In the genomic region with DNA sequence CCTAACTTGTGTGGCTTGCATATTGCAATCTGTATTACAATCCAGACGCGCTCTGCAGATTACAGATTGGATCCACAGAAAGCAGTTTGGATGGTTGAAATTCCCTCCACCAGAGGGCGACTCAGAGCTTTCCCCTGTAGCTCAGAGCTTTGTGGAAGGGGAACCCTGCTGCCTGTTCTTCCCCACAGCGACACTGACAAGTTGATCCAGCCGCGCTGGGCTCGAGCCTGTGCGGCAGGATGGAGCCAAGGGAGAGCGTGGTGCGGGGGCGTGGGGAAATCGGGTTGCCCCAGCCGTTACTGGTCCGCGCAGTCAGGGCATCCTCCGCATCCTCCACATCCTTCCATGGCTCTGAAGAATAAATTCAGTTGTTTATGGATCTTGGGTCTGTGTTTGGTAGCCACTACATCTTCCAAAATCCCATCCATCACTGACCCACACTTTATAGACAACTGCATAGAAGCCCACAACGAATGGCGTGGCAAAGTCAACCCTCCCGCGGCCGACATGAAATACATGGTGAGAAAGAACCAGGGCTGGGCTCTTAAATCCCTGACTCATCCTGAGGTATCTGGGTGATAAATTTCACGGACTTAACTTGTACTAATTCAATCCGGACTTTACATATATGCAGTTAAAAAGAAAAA, we compare ENCODE assay signal across 8 cellular contexts. TPM values are rescaled to one million over a fixed set of nuclear protein-coding genes. Genes with fewer than 3 reads are reported as not detected.
DNase-seq lines count a peak whose midpoint lies in the region; ATAC-seq, FAIRE-seq and TF ChIP-seq lines count a peak whose summit lies in the region.

A gene with protein sequence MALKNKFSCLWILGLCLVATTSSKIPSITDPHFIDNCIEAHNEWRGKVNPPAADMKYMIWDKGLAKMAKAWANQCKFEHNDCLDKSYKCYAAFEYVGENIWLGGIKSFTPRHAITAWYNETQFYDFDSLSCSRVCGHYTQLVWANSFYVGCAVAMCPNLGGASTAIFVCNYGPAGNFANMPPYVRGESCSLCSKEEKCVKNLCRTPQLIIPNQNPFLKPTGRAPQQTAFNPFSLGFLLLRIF (plus strand): TSS at position 287 of the 647 bp plus-strand sequence. CDS start 59 bp downstream, at position 346.

- intact Hi-C loops in A673 (cut with micrococcal nuclease; ENCODE audit: unreplicated experiment) (loop anchor here (5.0 to 10.0 kb wide), 6 partner anchors 58 to 1120 kb away; a partner anchor contains a TSS), right lobe of liver (cut with DNase I) (loop anchor here in 1 of 2 donors (10.0 kb wide), 1 partner anchor 170 kb away; no protein-coding TSS in a partner anchor)

- CTCF ChIA-PET in A673 (lab: Charles Lee), result interaction anchor here (0.6 to 1.2 kb wide), 2 partner anchors 56 to 151 kb away, joined by 5 to 6 read pairs; a partner anchor contains a TSS

- H3K27ac ChIP-seq in A673 (ENCODE audit: low read depth, low read length, poor library complexity, severe bottlenecking) (no peak within 1 kb of the TSS), duodenal mucosa (ENCODE audit: low read depth, low read length) (no peak within 1 kb of the TSS), right lobe of liver (no peak within 1 kb of the TSS)

- POLR2A ChIA-PET in A673 (lab: Charles Lee; ENCODE audit: low non-redundant PET), result no interaction called here

- peak; percentile 90 for FAIRE-seq in GM18507 (lab: Jason Lieb, UNC)

- peak; percentile 87 for TF ChIP-seq CTCF in A673 (conservative IDR thresholded peaks at IDR 0.05; ENCODE audit: low read depth, low read length)
- peak; percentile 89 to 97 (median 94) for TF ChIP-seq CTCF in right lobe of liver (IDR thresholded peaks at IDR 0.05)

- H3K9ac ChIP-seq in duodenal mucosa (ENCODE audit: low read depth in 1 of 2, low read length in 2 of 2), result no peak within 1 kb of the TSS

- DNase-seq in A673 (ENCODE audit: low spot score) (peak; percentile 92), GM18507 (ENCODE audit: extremely low spot score, insufficient read length, low read depth) (peak; percentile 12), NCI-H2227 (lab: John Stamatoyannopoulos, UW; ENCODE audit: unreplicated experiment) (peak; percentile 94), right lobe of liver (peak; percentile 75 to 86 (median 77))
- peak; percentile 82 for DNase-seq in activated CD4-positive, alpha-beta T cell treated with anti-CD3 and anti-CD28 coated beads, Interleukin-2, amount 50 U/mL, for 1 hour
- peak; percentile 74 for DNase-seq in stimulated activated CD4-positive, alpha-beta T cell treated with anti-CD3 and anti-CD28 coated beads, Interleukin-4, amount 100 ng/mL, for 4 hours

- ATAC-seq in HG02973 (IDR thresholded peaks at IDR 0.05; ENCODE audit: unreplicated experiment), result peak; percentile 60
- ATAC-seq in right lobe of liver, result peak; percentile 83 to 89 (median 86)

- H3K4me1 ChIP-seq in A673 (ENCODE audit: insufficient read depth, low read length, poor library complexity, severe bottlenecking) (no peaks in the 10 kb centered on the region), duodenal mucosa (ENCODE audit: control insufficient read depth in 1 of 2, insufficient read depth in 2 of 2, low read length in 2 of 2) (peaks cover 4 to 9% of the 10 kb centered on the region in 2 donors), right lobe of liver (peaks cover 0 to 7% (median 3%) of the 10 kb centered on the region in 4 donors)

- H3K27me3 ChIP-seq in A673 (replicated peaks; ENCODE audit: insufficient read depth, low read depth, low read length, poor library complexity) (no peaks in the 10 kb centered on the region), duodenal mucosa (ENCODE audit: control insufficient read depth in 1 of 2, insufficient read depth in 2 of 2, low read length in 2 of 2) (peaks cover 0 to 3% of the 10 kb centered on the region in 2 donors), right lobe of liver (no peaks in the 10 kb centered on the region)

- H3K4me3 ChIP-seq in A673 (ENCODE audit: low read depth, low read length, poor library complexity, severe bottlenecking) (peak within 1 kb of the TSS; percentile 19), duodenal mucosa (ENCODE audit: low read depth in 1 of 2, low read length in 2 of 2) (peak within 1 kb of the TSS; percentile 68 to 69), right lobe of liver (peak within 1 kb of the TSS in 2 of 3 donors; percentile 7 to 24)

- no peak for TF ChIP-seq POLR2A in right lobe of liver (IDR thresholded peaks at IDR 0.05)

- H3K9me3 ChIP-seq in A673 (ENCODE audit: low read depth, low read length, poor library complexity, severe bottlenecking) (no peaks in the 10 kb centered on the region), duodenal mucosa (ENCODE audit: control insufficient read depth in 1 of 2, low read length in 2 of 2) (no peaks in the 10 kb centered on the region), right lobe of liver (no peaks in the 10 kb centered on the region)

- H3K36me3 ChIP-seq in A673 (ENCODE audit: insufficient read depth, low read length, poor library complexity, severe bottlenecking) (no peaks in the 10 kb centered on the region), duodenal mucosa (ENCODE audit: control insufficient read depth in 1 of 2, insufficient read depth in 2 of 2, low read length in 2 of 2) (no peaks in the 10 kb centered on the region), right lobe of liver (no peaks in the 10 kb centered on the region)

- BruUV-seq in A673 (replicated peaks; lab: Mats Ljungman, UMichigan), result no TSS peak

- WGBS in right lobe of liver (ENCODE audit: insufficient coverage, low coverage, low lambda C conversion rate, missing lambda C conversion rate), result 6% methylated on average over 23 of the region's 23 CpGs

RNA-seq across cellular contexts. Expression of the gene that starts here (rescaled TPM):
- not detected in 2 replicates for total RNA-seq in A673 (2021)
- not detected for total RNA-seq in right lobe of liver

Comparison
In these comparisons a context has a peak if more than half of its experiments do, and no peak if none do; other contexts are left out.
1. Peak in DNase-seq and H3K4me3 ChIP-seq in A673; RNA of the gene not detected or under 1 TPM.
2. Peak in DNase-seq, ATAC-seq and H3K4me3 ChIP-seq in right lobe of liver; RNA of the gene not detected or under 1 TPM.
3. DNase-seq: peak in every context shown above with its lines; median percentile 94 in NCI-H2227; 92 in A673; 82 in activated CD4-positive, alpha-beta T cell treated with anti-CD3 and anti-CD28 coated beads, Interleukin-2, amount 50 U/mL, for 1 hour; 77 in right lobe of liver; 74 in stimulated activated CD4-positive, alpha-beta T cell treated with anti-CD3 and anti-CD28 coated beads, Interleukin-4, amount 100 ng/mL, for 4 hours; 12 in GM18507.
4. H3K4me3 ChIP-seq: peak in every context shown above with its lines; median percentile 68 in duodenal mucosa; 19 in A673; 16 in right lobe of liver.